ENCODE assay signal across 15 cellular contexts in the genomic region with DNA sequence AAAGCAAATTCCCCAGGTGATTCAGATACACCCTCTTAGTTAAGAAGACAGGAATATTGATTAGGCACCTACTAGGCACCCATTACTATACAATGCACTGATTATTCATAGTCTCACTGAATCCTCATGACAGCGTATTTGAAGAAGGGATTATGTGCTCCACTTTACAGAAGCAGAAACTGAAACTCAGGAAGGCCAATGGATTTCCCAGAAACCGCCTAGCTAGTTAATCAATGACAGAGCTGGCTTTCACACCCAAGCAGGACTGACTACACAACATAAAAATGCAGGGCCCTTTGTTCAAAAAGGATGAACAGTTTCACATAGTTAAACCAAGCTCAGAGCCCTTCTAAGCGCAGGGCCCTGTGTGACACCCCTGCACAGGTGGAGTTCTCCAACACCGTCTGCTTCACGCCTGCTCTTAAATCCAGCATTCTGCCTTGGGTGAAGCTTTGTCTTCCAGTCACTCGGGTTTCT.
DNase-seq lines count a peak whose midpoint lies in the region; ATAC-seq, FAIRE-seq and TF ChIP-seq lines count a peak whose summit lies in the region.
"Had no signal": no experiment of that assay in that cellular context is flagged by ENCODE, and none has a peak within 500 bp of the region (broad histone marks: within the 10 kb centered on the region; RNA-seq: fewer than 3 reads in every experiment).

No MANE protein-coding gene starts in this region.

- DNase-seq in ELR (ENCODE audit: low read depth) (peak; percentile 47), urothelium cell line (ENCODE audit: low spot score) (no peak), NCI-H2227 treated with DMSO at 0.1 percent for 48 hours (lab: John Stamatoyannopoulos, UW) (no peak), HUDEP-2 (lab: John Stamatoyannopoulos, UW; ENCODE audit: unreplicated experiment in 76 of 76) (no peak)
- DNase-seq: activated gamma-delta T cell; CD4-positive, CD25-positive, alpha-beta regulatory T cell; MM.1S; NCI-H345; T-helper 2 cell had no signal

- H3K4me3 ChIP-seq in skin epidermis: no peak overlapping the region
- H3K4me3 ChIP-seq: esophagus muscularis mucosa had no signal

- H3K27ac ChIP-seq in VCaP (peak overlapping the region; percentile 35; the same call in 1 of the 2 replicates), skin epidermis (peak overlapping the region in 13 of 21 experiments; percentile 16 to 77 (median 46))
- H3K27ac ChIP-seq: esophagus muscularis mucosa had no signal

- ATAC-seq in GM18868 (IDR thresholded peaks at IDR 0.05; ENCODE audit: unreplicated experiment): no peak
- ATAC-seq: Panc1 had no signal

- TF ChIP-seq CTCF in VCaP (conservative IDR thresholded peaks at IDR 0.05): no peak

- peak; percentile 41 for FAIRE-seq in islet of Langerhans (lab: Jason Lieb, UNC)
- FAIRE-seq in urothelium cell line (lab: Jason Lieb, UNC): no peak
